In the genomic region with DNA sequence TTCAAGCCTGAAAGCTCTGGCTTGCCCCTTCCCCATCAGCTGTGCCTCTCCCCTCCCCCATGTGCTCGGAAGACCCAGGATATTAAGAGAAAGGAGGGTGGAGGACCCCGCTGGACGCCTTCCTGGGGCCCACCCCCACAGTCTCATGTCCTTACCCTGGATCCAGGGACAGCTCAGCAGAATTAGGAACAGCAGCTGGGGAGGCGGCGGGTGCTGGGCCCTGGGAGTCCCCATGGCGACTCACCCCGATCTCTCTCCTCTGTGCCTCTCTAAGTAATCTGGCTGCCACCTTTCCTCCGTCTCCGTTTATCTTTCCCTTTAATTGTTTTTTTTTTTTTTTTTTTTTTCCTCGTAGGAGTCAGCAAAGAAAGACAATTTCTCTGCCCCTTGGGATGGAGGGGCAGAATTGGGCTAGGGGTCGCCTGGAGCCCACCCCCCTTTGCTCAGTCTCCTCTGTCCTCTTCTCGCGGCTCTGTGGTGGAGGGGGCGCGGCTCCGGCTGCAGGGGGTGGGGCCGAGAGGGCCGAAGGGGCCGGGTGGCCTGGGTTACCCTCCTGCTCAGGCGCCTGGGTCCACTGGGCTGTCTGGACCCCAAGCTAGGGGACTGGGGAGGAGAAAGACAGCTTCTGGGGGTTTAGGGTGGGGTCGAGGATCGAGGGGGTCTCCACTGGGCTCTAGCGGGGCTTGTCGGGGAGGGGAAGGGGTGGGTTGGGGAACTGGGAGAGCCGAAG, we compare ENCODE assay signal across 8 cellular contexts. TPM values are rescaled to one million over a fixed set of nuclear protein-coding genes. Genes with fewer than 3 reads are reported as not detected.
A peak's percentile ranks its signal among the peaks of the same experiment; 100 is the strongest.
DNase-seq lines count a peak whose midpoint lies in the region; ATAC-seq and FAIRE-seq lines count a peak whose summit lies in the region.

No MANE protein-coding gene starts in this region.

- DNase-seq in AG20443 (ENCODE audit: low spot score) (peak; percentile 60), HTR-8/SVneo (ENCODE audit: insufficient read length, low spot score) (peak; percentile 80), left kidney (ENCODE audit: low read depth, low spot score) (peak; percentile 45), T-helper 9 cell (no peak), NCI-H128 (lab: John Stamatoyannopoulos, UW; ENCODE audit: unreplicated experiment) (no peak)
- no peak for DNase-seq in naive thymus-derived CD8-positive, alpha-beta T cell

- H3K36me3 Mint-ChIP-seq in activated T-helper 17 cell treated with anti-CD3 and anti-CD28 coated beads, Interleukin-2, amount 50 U/mL, for 72 hours (ENCODE audit: low read depth), result no peaks in the 10 kb centered on the region
- peaks cover 0 to 6% (median 0%) of the 10 kb centered on the region in 3 donors for H3K36me3 Mint-ChIP-seq in naive thymus-derived CD8-positive, alpha-beta T cell

- H3K4me3 Mint-ChIP-seq in activated T-helper 17 cell treated with anti-CD3 and anti-CD28 coated beads, Interleukin-2, amount 50 U/mL, for 72 hours, result peak overlapping the region; percentile 46
- peak overlapping the region in 4 of 10 donors; percentile 29 to 52 (median 46) for H3K4me3 Mint-ChIP-seq in naive thymus-derived CD8-positive, alpha-beta T cell

- peaks cover 12% of the 10 kb centered on the region for H3K4me1 Mint-ChIP-seq in activated T-helper 17 cell treated with anti-CD3 and anti-CD28 coated beads, Interleukin-2, amount 50 U/mL, for 72 hours
- H3K4me1 Mint-ChIP-seq in naive thymus-derived CD8-positive, alpha-beta T cell, result peaks cover 8 to 30% (median 11%) of the 10 kb centered on the region in 4 donors

- H3K27me3 Mint-ChIP-seq in activated T-helper 17 cell treated with anti-CD3 and anti-CD28 coated beads, Interleukin-2, amount 50 U/mL, for 72 hours, result peaks cover 27% of the 10 kb centered on the region
- H3K27me3 Mint-ChIP-seq in naive thymus-derived CD8-positive, alpha-beta T cell, result peaks cover 19 to 47% (median 21%) of the 10 kb centered on the region in 5 donors

- ATAC-seq in activated T-helper 17 cell treated with anti-CD3 and anti-CD28 coated beads, Interleukin-2, amount 50 U/mL, for 72 hours (replicated peaks), result no peak
- ATAC-seq in naive thymus-derived CD8-positive, alpha-beta T cell, result no peak
- ATAC-seq in HG03432 (IDR thresholded peaks at IDR 0.05; ENCODE audit: unreplicated experiment), result no peak

- no peaks in the 10 kb centered on the region for H3K9me3 Mint-ChIP-seq in activated T-helper 17 cell treated with anti-CD3 and anti-CD28 coated beads, Interleukin-2, amount 50 U/mL, for 72 hours
- peaks cover 0 to 1% (median 0%) of the 10 kb centered on the region in 9 donors for H3K9me3 Mint-ChIP-seq in naive thymus-derived CD8-positive, alpha-beta T cell

- POLR2A ChIA-PET in naive thymus-derived CD8-positive, alpha-beta T cell (lab: Charles Lee), result interaction anchor here (1.2 to 3.5 kb wide), 5 partner anchors 10 to 98 kb away, joined by 3 to 17 read pairs (median 5); a partner anchor contains a TSS

- no peak for FAIRE-seq in HTR-8/SVneo (lab: Jason Lieb, UNC)

- no peak overlapping the region for H3K27ac Mint-ChIP-seq in activated T-helper 17 cell treated with anti-CD3 and anti-CD28 coated beads, Interleukin-2, amount 50 U/mL, for 72 hours
- H3K27ac Mint-ChIP-seq in naive thymus-derived CD8-positive, alpha-beta T cell, result no peak overlapping the region

RNA-seq across cellular contexts. Expression of a gene that starts 0.4 kb away (rescaled TPM):
- total RNA-seq in activated T-helper 17 cell treated with anti-CD3 and anti-CD28 coated beads, Interleukin-2, amount 50 U/mL, for 72 hours, result under 1 TPM in 1 of 2 donors, not detected in 1; 0.56 TPM
- total RNA-seq in naive thymus-derived CD8-positive, alpha-beta T cell, result under 1 TPM in 1 of 2 experiments, not detected in 1; 0.21 TPM
- not detected for polyA plus RNA-seq in naive thymus-derived CD8-positive, alpha-beta T cell

RNA-seq across cellular contexts. Expression of a gene that starts 1.3 kb away (rescaled TPM):
- total RNA-seq in activated T-helper 17 cell treated with anti-CD3 and anti-CD28 coated beads, Interleukin-2, amount 50 U/mL, for 72 hours, result 1 to 10 TPM; 3.1 to 3.5 TPM
- not detected for total RNA-seq in naive thymus-derived CD8-positive, alpha-beta T cell
- not detected for polyA plus RNA-seq in naive thymus-derived CD8-positive, alpha-beta T cell

RNA-seq across cellular contexts. Expression of a gene that starts 27.1 kb away (rescaled TPM):
- total RNA-seq in activated T-helper 17 cell treated with anti-CD3 and anti-CD28 coated beads, Interleukin-2, amount 50 U/mL, for 72 hours, result 10 to 100 TPM; 31.9 to 36.0 TPM
- total RNA-seq in naive thymus-derived CD8-positive, alpha-beta T cell, result 10 to 100 TPM; 65.4 to 75.9 TPM
- polyA plus RNA-seq in naive thymus-derived CD8-positive, alpha-beta T cell, result 1 to 10 TPM; 5.4 to 10.0 (median 8.4) TPM

RNA-seq across cellular contexts. Expression of a gene that starts 35.9 kb away (rescaled TPM):
- 10 to 100 TPM; 36.1 to 45.9 TPM for total RNA-seq in activated T-helper 17 cell treated with anti-CD3 and anti-CD28 coated beads, Interleukin-2, amount 50 U/mL, for 72 hours
- total RNA-seq in naive thymus-derived CD8-positive, alpha-beta T cell, result 10 to 100 TPM; 73.7 to 74.5 TPM
- 10 to 100 TPM; 79.6 to 95.7 (median 91.3) TPM for polyA plus RNA-seq in naive thymus-derived CD8-positive, alpha-beta T cell

Comparison
In these comparisons a context has a peak if more than half of its experiments do, and no peak if none do; other contexts are left out.
1. DNase-seq: peak in AG20443 (single experiment), HTR-8/SVneo (single experiment) and left kidney (single experiment); none in T-helper 9 cell (single experiment), NCI-H128 (single experiment) and naive thymus-derived CD8-positive, alpha-beta T cell (0 of 10).
2. RNA of a gene that starts 1.3 kb away (total RNA-seq): 3.1 to 3.5 TPM in activated T-helper 17 cell treated with anti-CD3 and anti-CD28 coated beads, Interleukin-2, amount 50 U/mL, for 72 hours; not detected in naive thymus-derived CD8-positive, alpha-beta T cell; every median in the first group is over 4 times any median in the second.